25 cellular contexts compared by ENCODE assay signal in genomic region chr2:104787298-104788065, GRCh38.
"Had no signal": no experiment of that assay in that cellular context is flagged by ENCODE, and none has a peak within 500 bp of the region (broad histone marks: within the 10 kb centered on the region; RNA-seq: fewer than 3 reads in every experiment).

No MANE protein-coding gene starts in this region.

- FAIRE-seq: astrocyte, TTC549 had no signal

- ATAC-seq: activated naive CD4-positive, alpha-beta T cell treated with anti-CD3 and anti-CD28 coated beads, Interleukin-2, amount 50 U/mL, for 72 hours; activated naive CD8-positive, alpha-beta T cell treated with anti-CD3 and anti-CD28 coated beads, Interleukin-2, amount 50 U/mL, for 24 hours; activated T-cell treated with anti-CD3 and anti-CD28 coated beads, Interleukin-2, amount 50 U/mL, for 4 hours had no signal

- H3K27me3 ChIP-seq: brain microvascular endothelial cell had no signal

- H3K27ac ChIP-seq: brain microvascular endothelial cell had no signal

- H3K36me3 ChIP-seq: brain microvascular endothelial cell had no signal

- DNase-seq: activated B cell treated with CpG ODN at 0.5 μM for 24 hours; activated CD4-positive, alpha-beta memory T cell treated with anti-CD3 and anti-CD28 coated beads for 36 hours; activated CD4-positive, alpha-beta T cell treated with anti-CD3 and anti-CD28 coated beads for 1 hour; activated CD4-positive, alpha-beta T cell treated with anti-CD3 and anti-CD28 coated beads, Interleukin-2, amount 10 ng/mL, durations not matched to agents 24 days and 14 days; activated CD8-positive, alpha-beta memory T cell treated with anti-CD3 and anti-CD28 coated beads for 24 hours; activated effector memory CD4-positive, alpha-beta T cell treated with anti-CD3 and anti-CD28 coated beads, Interleukin-2, amount 50 U/mL, for 16 hours; activated naive CD4-positive, alpha-beta T cell treated with Interleukin-2 at 50 U/mL for 16 hours; activated naive CD8-positive, alpha-beta T cell treated with anti-CD3 and anti-CD28 coated beads, Interleukin-2, amount 50 U/mL, for 24 hours; activated T-cell treated with anti-CD3 and anti-CD28 coated beads, Interleukin-2, amount 50 U/mL, for 4 hours; amniotic stem cell; brain microvascular endothelial cell; Kasumi-1; NCI-H1048; NCI-H146; NCI-H187 treated with DMSO at 0.1 percent for 48 hours; NCI-H2171; NCI-H2227 treated with DMSO at 0.1 percent for 48 hours; NCI-H526; NCI-H774; SIG-M5; T-helper 2 cell; T1000 had no signal
